In genomic region chr1:13749543-13750307, GRCh38 we compare ENCODE assay signal across 8 cellular contexts. TPM values are rescaled to one million over a fixed set of nuclear protein-coding genes. Genes with fewer than 3 reads are reported as not detected.
DNase-seq lines count a peak whose midpoint lies in the region; ATAC-seq and TF ChIP-seq lines count a peak whose summit lies in the region.

No MANE protein-coding gene starts in this region.

- H4K8ac ChIP-seq in mesenchymal stem cell (ENCODE audit: low read length), result peak overlapping the region; percentile 54

- H3K9me3 ChIP-seq in CD4-positive, alpha-beta T cell (ENCODE audit: control insufficient read depth, low read length), result no peaks in the 10 kb centered on the region
- H3K9me3 ChIP-seq in mesenchymal stem cell (ENCODE audit: control insufficient read depth, low read length), result no peaks in the 10 kb centered on the region

- H3K27me3 Mint-ChIP-seq in CD4-positive, alpha-beta T cell, result no peaks in the 10 kb centered on the region

- peak overlapping the region; percentile 70 for H4K91ac ChIP-seq in mesenchymal stem cell (ENCODE audit: low read length)

- peak overlapping the region; percentile 97 for H3K9ac ChIP-seq in mesenchymal stem cell (ENCODE audit: low read length)

- H2AFZ ChIP-seq in mesenchymal stem cell (ENCODE audit: low read depth, low read length), result peak overlapping the region; percentile 84

- peak overlapping the region; percentile 98 for H3K4me3 Mint-ChIP-seq in CD4-positive, alpha-beta T cell
- peak overlapping the region; percentile 95 for H3K4me3 Mint-ChIP-seq in stimulated activated effector memory CD8-positive, alpha-beta T cell treated with anti-CD3 and anti-CD28 coated beads, Interleukin-12 subunit alpha, Interleukin-12 subunit beta, amount 100 ng/mL, for 72 hours

- intact Hi-C loops in CD4-positive, alpha-beta T cell (cut with DNase I, micrococcal nuclease), result loop anchor here (1.0 to 5.0 kb wide), 3 partner anchors 18 to 49 kb away; partner anchors contain the start of gene PRDM2 (in 2 of the 2)

- peak overlapping the region in 1 of 2 experiments; percentile 78 for H3K23ac ChIP-seq in mesenchymal stem cell (ENCODE audit: low read length in 2 of 2)

- H2BK5ac ChIP-seq in mesenchymal stem cell (ENCODE audit: low read depth, low read length, poor library complexity, severe bottlenecking), result peak overlapping the region; percentile 90

- peaks cover 69% of the 10 kb centered on the region for H3K4me1 Mint-ChIP-seq in CD4-positive, alpha-beta T cell (ENCODE audit: low read depth)
- peaks cover 55% of the 10 kb centered on the region for H3K4me1 Mint-ChIP-seq in stimulated activated effector memory CD8-positive, alpha-beta T cell treated with anti-CD3 and anti-CD28 coated beads, Interleukin-12 subunit alpha, Interleukin-12 subunit beta, amount 100 ng/mL, for 72 hours

- H3K27ac ChIP-seq in CD4-positive, alpha-beta T cell (ENCODE audit: low read depth, low read length), result peak overlapping the region; percentile 66
- peak overlapping the region; percentile 88 for H3K27ac ChIP-seq in VCaP
- H3K27ac ChIP-seq in mesenchymal stem cell (ENCODE audit: low read length, poor library complexity, severe bottlenecking), result peak overlapping the region; percentile 67

- peaks cover 5% of the 10 kb centered on the region for H3K4me1 ChIP-seq in mesenchymal stem cell (ENCODE audit: control insufficient read depth, insufficient read depth, low read depth, low read length)

- H3K36me3 Mint-ChIP-seq in CD4-positive, alpha-beta T cell (ENCODE audit: low read depth), result peaks cover 43% of the 10 kb centered on the region
- peaks cover 56% of the 10 kb centered on the region for H3K36me3 Mint-ChIP-seq in stimulated activated effector memory CD8-positive, alpha-beta T cell treated with anti-CD3 and anti-CD28 coated beads, Interleukin-12 subunit alpha, Interleukin-12 subunit beta, amount 100 ng/mL, for 72 hours

- peak overlapping the region; percentile 94 to 98 for H3K4me3 ChIP-seq in mesenchymal stem cell (ENCODE audit: insufficient read depth in 1 of 2, low read depth in 1 of 2, low read length in 2 of 2)

- peak overlapping the region; percentile 86 to 92 for H3K18ac ChIP-seq in mesenchymal stem cell (ENCODE audit: low read depth in 1 of 2, low read length in 2 of 2)

- peaks cover 3 to 13% of the 10 kb centered on the region in 2 experiments for H3K36me3 ChIP-seq in mesenchymal stem cell (ENCODE audit: control insufficient read depth in 1 of 2, insufficient read depth in 2 of 2, low read depth in 1 of 2, low read length in 2 of 2)

- no peaks in the 10 kb centered on the region for H3K27me3 ChIP-seq in CD4-positive, alpha-beta T cell (ENCODE audit: control insufficient read depth, insufficient read depth, low read length)
- H3K27me3 ChIP-seq in mesenchymal stem cell (ENCODE audit: control insufficient read depth in 1 of 2, insufficient read depth in 1 of 2, low read length in 2 of 2), result no peaks in the 10 kb centered on the region

- H3K9me3 Mint-ChIP-seq in CD4-positive, alpha-beta T cell, result no peaks in the 10 kb centered on the region
- H3K9me3 Mint-ChIP-seq in stimulated activated effector memory CD8-positive, alpha-beta T cell treated with anti-CD3 and anti-CD28 coated beads, Interleukin-12 subunit alpha, Interleukin-12 subunit beta, amount 100 ng/mL, for 72 hours, result no peaks in the 10 kb centered on the region

- H3K4me2 ChIP-seq in mesenchymal stem cell (ENCODE audit: low read length, poor library complexity, severe bottlenecking), result peak overlapping the region; percentile 87

- H3K27ac Mint-ChIP-seq in CD4-positive, alpha-beta T cell, result peak overlapping the region; percentile 95
- H3K27ac Mint-ChIP-seq in stimulated activated effector memory CD8-positive, alpha-beta T cell treated with anti-CD3 and anti-CD28 coated beads, Interleukin-12 subunit alpha, Interleukin-12 subunit beta, amount 100 ng/mL, for 72 hours, result peak overlapping the region; percentile 95

- POLR2A ChIA-PET in CD4-positive, alpha-beta T cell (lab: Charles Lee), result interaction anchor here (0.6 to 1.6 kb wide), 21 partner anchors 8 to 64 kb away, joined by 3 to 171 read pairs (median 5); partner anchors contain the start of gene PRDM2

- H3K4ac ChIP-seq in mesenchymal stem cell (ENCODE audit: low read depth in 1 of 2, low read length in 2 of 2), result peak overlapping the region; percentile 75 to 86

- TF ChIP-seq CTCF in CD4-positive, alpha-beta T cell (IDR thresholded peaks at IDR 0.05), result no peak
- TF ChIP-seq CTCF in VCaP (conservative IDR thresholded peaks at IDR 0.05), result no peak

- ATAC-seq in CD4-positive, alpha-beta T cell (ENCODE audit: poor library complexity), result peak; percentile 9
- peak; percentile 31 for ATAC-seq in GM21360 (IDR thresholded peaks at IDR 0.05; ENCODE audit: unreplicated experiment)
- peak; percentile 64 for ATAC-seq in stimulated activated effector memory CD8-positive, alpha-beta T cell treated with anti-CD3 and anti-CD28 coated beads, Interleukin-12 subunit alpha, Interleukin-12 subunit beta, amount 100 ng/mL, for 72 hours

- H2BK120ac ChIP-seq in mesenchymal stem cell (ENCODE audit: low read depth, low read length), result peak overlapping the region; percentile 85

- H3K79me1 ChIP-seq in mesenchymal stem cell (replicated peaks; ENCODE audit: low read length, poor library complexity, severe bottlenecking), result peaks cover 3% of the 10 kb centered on the region

- DNase-seq in CD4-positive, alpha-beta T cell, result peak in 8 of 10 experiments; percentile 11 to 53 (median 34)
- peak; percentile 19 for DNase-seq in HT1080 (ENCODE audit: low read depth)
- peak; percentile 61 for DNase-seq in dermis blood vessel endothelial cell
- DNase-seq in mesenchymal stem cell, result peak; percentile 58
- DNase-seq in stimulated activated effector memory CD8-positive, alpha-beta T cell treated with anti-CD3 and anti-CD28 coated beads, Interleukin-12 subunit alpha, Interleukin-12 subunit beta, amount 100 ng/mL, for 72 hours (ENCODE audit: low spot score in 2 of 2), result peak; percentile 58 to 81
- DNase-seq in COLO829 (ENCODE audit: low spot score), result no peak

- H2BK12ac ChIP-seq in mesenchymal stem cell (ENCODE audit: low read length in 2 of 2), result no peak overlapping the region

- 1% methylated on average over 45 of the region's 81 CpGs for WGBS in mesenchymal stem cell

- H2AK5ac ChIP-seq in mesenchymal stem cell (ENCODE audit: low read length, severe bottlenecking), result no peak overlapping the region

- H2BK15ac ChIP-seq in mesenchymal stem cell (ENCODE audit: low read depth, poor library complexity, severe bottlenecking), result peak overlapping the region; percentile 69

- H3K14ac ChIP-seq in mesenchymal stem cell (ENCODE audit: low read length in 2 of 2), result peak overlapping the region; percentile 86 to 91

- CTCF ChIA-PET in CD4-positive, alpha-beta T cell (lab: Charles Lee), result interaction anchor here (0.6 to 2.1 kb wide), 9 partner anchors 9 to 88 kb away, joined by 3 to 17 read pairs (median 4); no protein-coding TSS in a partner anchor

RNA-seq across cellular contexts. Expression of gene PRDM2, which starts 49.7 kb away (rescaled TPM):
- total RNA-seq in CD4-positive, alpha-beta T cell, result 100 to 1,000 TPM; 136 to 140 TPM
- total RNA-seq in HT1080 (2014; rRNA removed; shearing (Covaris generic)), result 2.9 and 3.8 TPM in 2 replicates
- 6.5 and 9.0 TPM in 2 replicates for polyA plus RNA-seq in HT1080 (2015; cell fraction: cytosol; rRNA removed)
- 19.6 and 22.9 TPM in 2 replicates for polyA plus RNA-seq in HT1080 (2015; cell fraction: nucleus; rRNA removed)
- 10.7 and 13.3 TPM in 2 replicates for total RNA-seq in dermis blood vessel endothelial cell
- 15.2 TPM for polyA plus RNA-seq in mesenchymal stem cell (2013, experiment 1 of 2)
- 14.8 TPM for polyA plus RNA-seq in mesenchymal stem cell (2013, experiment 2 of 2)

Comparison
In these comparisons a context has a peak if more than half of its experiments do, and no peak if none do; other contexts are left out.
1. ATAC-seq: peak in every context shown above with its lines; median percentile 64 in stimulated activated effector memory CD8-positive, alpha-beta T cell treated with anti-CD3 and anti-CD28 coated beads, Interleukin-12 subunit alpha, Interleukin-12 subunit beta, amount 100 ng/mL, for 72 hours; 31 in GM21360; 9 in CD4-positive, alpha-beta T cell.